1 cellular context compared by ENCODE assay signal in genomic region chr2:84799772-84800171, GRCh38.
TF ChIP-seq lines count a peak whose summit lies in the region.

No MANE protein-coding gene starts in this region.

TF ChIP-seq in WTC11, 78 proteins besides CTCF, POLR2A, EP300 and RAD21 (continued from another document):
- TF ChIP-seq MAX (CRISPR knock-in tag; IDR thresholded peaks at IDR 0.05) (no peak), E2F4 (CRISPR knock-in tag; IDR thresholded peaks at IDR 0.05; ENCODE audit: borderline replicate concordance, low read depth) (no peak), SMAD4 (CRISPR knock-in tag; IDR thresholded peaks at IDR 0.05) (no peak), HMGXB4 (CRISPR knock-in tag; IDR thresholded peaks at IDR 0.05) (no peak), ZNF317 (CRISPR knock-in tag; IDR thresholded peaks at IDR 0.05; ENCODE audit: borderline replicate concordance, low read depth) (no peak)
